28 cellular contexts compared by ENCODE assay signal in genomic region chr12:95465275-95465674, GRCh38. TPM values are rescaled to one million over a fixed set of nuclear protein-coding genes. Genes with fewer than 3 reads are reported as not detected.
A peak's percentile ranks its signal among the peaks of the same experiment; 100 is the strongest.
DNase-seq lines count a peak whose midpoint lies in the region; ATAC-seq, FAIRE-seq and TF ChIP-seq lines count a peak whose summit lies in the region.
"Had no signal": no experiment of that assay in that cellular context is flagged by ENCODE, and none has a peak within 500 bp of the region (broad histone marks: within the 10 kb centered on the region; RNA-seq: fewer than 3 reads in every experiment).

No MANE protein-coding gene starts in this region.

- H3K27me3 ChIP-seq in liver (ENCODE audit: control insufficient read depth in 4 of 4, insufficient read depth in 4 of 4, low read length in 3 of 4) = no peaks in the 10 kb centered on the region
- H3K27me3 ChIP-seq in HepG2 (ENCODE audit: control insufficient read depth in 1 of 2, insufficient read depth in 2 of 2, low read length in 2 of 2) = no peaks in the 10 kb centered on the region; a peak in 1 of 5 replicates
- no peaks in the 10 kb centered on the region for H3K27me3 ChIP-seq in endodermal cell (ENCODE audit: control insufficient read depth, insufficient read depth, low read length, poor library complexity, severe bottlenecking)
- H3K27me3 ChIP-seq: BE2C, BLaER1 had no signal

- WGBS in liver = 15% methylated on average over 2 of the region's 2 CpGs
- 7% methylated on average over 2 of the region's 2 CpGs for WGBS in HepG2 (ENCODE audit: low lambda C conversion rate)
- WGBS in endodermal cell (ENCODE audit: insufficient coverage in 1 of 2, insufficient read length in 1 of 2), 2 experiments = 100% methylated on average over 1 to 2 of the region's 2 CpGs

- ATAC-seq in HepG2 (no peak), left lobe of liver (peak; percentile 69)
- ATAC-seq in activated naive CD8-positive, alpha-beta T cell treated with anti-CD3 and anti-CD28 coated beads, Interleukin-2, amount 50 U/mL, for 24 hours = no peak
- ATAC-seq: GM12878 had no signal

- no peak overlapping the region for H2AFZ ChIP-seq in HepG2 (ENCODE audit: low read length)

- no peak overlapping the region for H3K4me3 ChIP-seq in liver (ENCODE audit: low read depth in 1 of 3, low read length in 3 of 3)
- H3K4me3 ChIP-seq in HepG2 (replicated peaks in 1 of 3; ENCODE audit: insufficient read depth in 1 of 3, low read depth in 2 of 3, low read length in 3 of 3) = no peak overlapping the region
- no peak overlapping the region for H3K4me3 ChIP-seq in endodermal cell (ENCODE audit: low read length)
- H3K4me3 ChIP-seq: BLaER1, GM12878 had no signal

- no TSS peak for BruUV-seq in HepG2 (replicated peaks; lab: Mats Ljungman, UMichigan)

- no peak for TF ChIP-seq POLR2A in HepG2 (IDR thresholded peaks at IDR 0.05; ENCODE audit: insufficient read depth in 1 of 2, low read depth in 2 of 2, low read length in 2 of 2)

- DNase-seq in HepG2 (ENCODE audit: low spot score) (no peak), endodermal cell (peak; percentile 5), left lobe of liver (ENCODE audit: low spot score) (no peak), NCI-H128 (lab: John Stamatoyannopoulos, UW; ENCODE audit: unreplicated experiment) (no peak)
- no peak for DNase-seq in activated naive CD4-positive, alpha-beta T cell treated with anti-CD3 and anti-CD28 coated beads, Interleukin-2, amount 10 ng/mL, durations not matched to agents 7 days and 5 days
- no peak for DNase-seq in activated naive CD8-positive, alpha-beta T cell treated with anti-CD3 and anti-CD28 coated beads, Interleukin-2, amount 50 U/mL, for 24 hours
- DNase-seq: 8988T; ACHN; BE2C; C1 segment of cervical spinal cord; CD4-positive, alpha-beta memory T cell; CD4-positive, CD25-positive, alpha-beta regulatory T cell; CD8-positive, alpha-beta memory T cell; COR-L47; DMS 273 treated with DMSO at 0.1 percent for 48 hours; DMS153; DMS79; DND-41; EL; GDM1 had no signal

- no peaks in the 10 kb centered on the region for H3K36me3 ChIP-seq in liver (ENCODE audit: control insufficient read depth in 4 of 4, insufficient read depth in 3 of 4, low read depth in 1 of 4, low read length in 3 of 4)
- H3K36me3 ChIP-seq in HepG2 (replicated peaks in 1 of 2; ENCODE audit: control insufficient read depth in 1 of 2, insufficient read depth in 2 of 2, low read length in 2 of 2) = no peaks in the 10 kb centered on the region
- H3K36me3 ChIP-seq in endodermal cell (ENCODE audit: control insufficient read depth, insufficient read depth, low read length) = no peaks in the 10 kb centered on the region
- H3K36me3 ChIP-seq: BE2C, BLaER1 had no signal

- intact Hi-C loops in HepG2 (cut with micrococcal nuclease; ENCODE audit: unreplicated experiment) = no loop called here

- POLR2A ChIA-PET in HepG2 (lab: Yijun Ruan, JAX) = interaction anchor here (1.8 kb wide), 1 partner anchor 8 kb away, joined by 11 read pairs; the partner anchor contains the start of gene METAP2

- TF ChIP-seq CTCF in liver (IDR thresholded peaks at IDR 0.05; ENCODE audit: low read depth, low read length, missing input control) = no peak
- TF ChIP-seq CTCF in HepG2 (CRISPR knock-in tag; IDR thresholded peaks at IDR 0.05) = no peak
- TF ChIP-seq CTCF in endodermal cell (conservative IDR thresholded peaks at IDR 0.05) = no peak

- no peaks in the 10 kb centered on the region for H3K36me3 Mint-ChIP-seq in endodermal cell (ENCODE audit: low read depth)
- H3K36me3 Mint-ChIP-seq in activated naive CD4-positive, alpha-beta T cell treated with anti-CD3 and anti-CD28 coated beads, Interleukin-2, amount 10 ng/mL, durations not matched to agents 7 days and 5 days = no peaks in the 10 kb centered on the region
- H3K36me3 Mint-ChIP-seq in activated naive CD8-positive, alpha-beta T cell treated with anti-CD3 and anti-CD28 coated beads, Interleukin-2, amount 50 U/mL, for 24 hours (ENCODE audit: low read depth) = no peaks in the 10 kb centered on the region
- H3K36me3 Mint-ChIP-seq: CD14-positive monocyte; CD4-positive, alpha-beta memory T cell; CD4-positive, CD25-positive, alpha-beta regulatory T cell; CD8-positive, alpha-beta memory T cell had no signal

- no peaks in the 10 kb centered on the region for H3K27me3 Mint-ChIP-seq in endodermal cell (ENCODE audit: insufficient read depth)
- no peaks in the 10 kb centered on the region for H3K27me3 Mint-ChIP-seq in activated naive CD4-positive, alpha-beta T cell treated with anti-CD3 and anti-CD28 coated beads, Interleukin-2, amount 10 ng/mL, durations not matched to agents 7 days and 5 days
- peaks cover 2% of the 10 kb centered on the region for H3K27me3 Mint-ChIP-seq in activated naive CD8-positive, alpha-beta T cell treated with anti-CD3 and anti-CD28 coated beads, Interleukin-2, amount 50 U/mL, for 24 hours
- H3K27me3 Mint-ChIP-seq: CD4-positive, alpha-beta memory T cell had no signal

- H3K9ac ChIP-seq in liver (ENCODE audit: low read depth in 1 of 2, low read length in 2 of 2) = no peak overlapping the region
- no peak overlapping the region for H3K9ac ChIP-seq in HepG2 (ENCODE audit: insufficient read depth, low read depth, low read length)
- no peak overlapping the region for H3K9ac ChIP-seq in endodermal cell (ENCODE audit: extremely low read depth, low read length, poor library complexity, severe bottlenecking)
- H3K9ac ChIP-seq: BLaER1 had no signal

- no peaks in the 10 kb centered on the region for H3K9me3 Mint-ChIP-seq in endodermal cell
- H3K9me3 Mint-ChIP-seq in activated naive CD4-positive, alpha-beta T cell treated with anti-CD3 and anti-CD28 coated beads, Interleukin-2, amount 10 ng/mL, durations not matched to agents 7 days and 5 days = no peaks in the 10 kb centered on the region
- H3K9me3 Mint-ChIP-seq in activated naive CD8-positive, alpha-beta T cell treated with anti-CD3 and anti-CD28 coated beads, Interleukin-2, amount 50 U/mL, for 24 hours = no peaks in the 10 kb centered on the region
- H3K9me3 Mint-ChIP-seq: CD14-positive monocyte; CD4-positive, alpha-beta memory T cell; CD8-positive, alpha-beta memory T cell had no signal

- TF ChIP-seq RAD21 in liver (IDR thresholded peaks at IDR 0.05) (peak; percentile 12 to 24), HepG2 (CRISPR knock-in tag; IDR thresholded peaks at IDR 0.05) (no peak)

- CTCF ChIA-PET in HepG2 (lab: Yijun Ruan, JAX; ENCODE audit: low intra/inter-chr PET ratio, low total read pairs) = no interaction called here
- CTCF ChIA-PET in activated naive CD4-positive, alpha-beta T cell treated with anti-CD3 and anti-CD28 coated beads, Interleukin-2, amount 10 ng/mL, durations not matched to agents 7 days and 5 days (lab: Charles Lee) = no interaction called here

- H3K79me2 ChIP-seq in HepG2 (ENCODE audit: insufficient read depth, low read length) = no peaks in the 10 kb centered on the region

- no peak overlapping the region for H3K4me3 Mint-ChIP-seq in endodermal cell
- H3K4me3 Mint-ChIP-seq in activated naive CD4-positive, alpha-beta T cell treated with anti-CD3 and anti-CD28 coated beads, Interleukin-2, amount 10 ng/mL, durations not matched to agents 7 days and 5 days = no peak overlapping the region
- no peak overlapping the region for H3K4me3 Mint-ChIP-seq in activated naive CD8-positive, alpha-beta T cell treated with anti-CD3 and anti-CD28 coated beads, Interleukin-2, amount 50 U/mL, for 24 hours
- H3K4me3 Mint-ChIP-seq: CD14-positive monocyte; CD4-positive, alpha-beta memory T cell; CD4-positive, CD25-positive, alpha-beta regulatory T cell had no signal

- H3K27ac ChIP-seq in liver (ENCODE audit: low read depth in 1 of 2, low read length in 2 of 2) (no peak overlapping the region), HepG2 (ENCODE audit: extremely low read length, insufficient read depth, low read length) (no peak overlapping the region), endodermal cell (ENCODE audit: low read depth, low read length) (no peak overlapping the region)
- H3K27ac ChIP-seq: BLaER1 had no signal

- in situ Hi-C loops in HepG2 (cut with HindIII; ENCODE audit: extremely low pct_ligation_motif_present, low pct_unique_long_range_greater_than_20kb) = no loop called here

- H3K4me1 Mint-ChIP-seq in endodermal cell = no peaks in the 10 kb centered on the region
- H3K4me1 Mint-ChIP-seq in activated naive CD4-positive, alpha-beta T cell treated with anti-CD3 and anti-CD28 coated beads, Interleukin-2, amount 10 ng/mL, durations not matched to agents 7 days and 5 days = no peaks in the 10 kb centered on the region
- H3K4me1 Mint-ChIP-seq in activated naive CD8-positive, alpha-beta T cell treated with anti-CD3 and anti-CD28 coated beads, Interleukin-2, amount 50 U/mL, for 24 hours = no peaks in the 10 kb centered on the region
- H3K4me1 Mint-ChIP-seq: CD14-positive monocyte; CD4-positive, alpha-beta memory T cell; CD4-positive, CD25-positive, alpha-beta regulatory T cell; CD8-positive, alpha-beta memory T cell had no signal

- TF ChIP-seq EP300 in HepG2 (IDR thresholded peaks at IDR 0.05; ENCODE audit: low read depth in 2 of 2, low read length in 2 of 2) (no peak), HepG2 (CRISPR knock-in tag; IDR thresholded peaks at IDR 0.05; ENCODE audit: borderline replicate concordance) (no peak)

- no peak overlapping the region for H3K4me2 ChIP-seq in HepG2 (ENCODE audit: low read depth, low read length)
- H3K4me2 ChIP-seq: BLaER1 had no signal

- FAIRE-seq in HepG2 (lab: Jason Lieb, UNC) = no peak
- FAIRE-seq: A204.1, GM12878, GM12892, GM18507, GM19239 had no signal

- no peak overlapping the region for H3K27ac Mint-ChIP-seq in endodermal cell
- H3K27ac Mint-ChIP-seq in activated naive CD4-positive, alpha-beta T cell treated with anti-CD3 and anti-CD28 coated beads, Interleukin-2, amount 10 ng/mL, durations not matched to agents 7 days and 5 days = no peak overlapping the region
- H3K27ac Mint-ChIP-seq in activated naive CD8-positive, alpha-beta T cell treated with anti-CD3 and anti-CD28 coated beads, Interleukin-2, amount 50 U/mL, for 24 hours = no peak overlapping the region
- H3K27ac Mint-ChIP-seq: CD4-positive, alpha-beta memory T cell; CD4-positive, CD25-positive, alpha-beta regulatory T cell; CD8-positive, alpha-beta memory T cell had no signal

- H4K20me1 ChIP-seq in HepG2 (ENCODE audit: insufficient read depth, low read length) = no peaks in the 10 kb centered on the region
- H4K20me1 ChIP-seq: BLaER1 had no signal

- H3K4me1 ChIP-seq in liver (ENCODE audit: control insufficient read depth in 4 of 4, insufficient read depth in 4 of 4, low read length in 3 of 4) (peaks cover 6 to 18% (median 14%) of the 10 kb centered on the region in 4 donors), HepG2 (ENCODE audit: insufficient read depth, low read length) (peaks cover 12% of the 10 kb centered on the region), endodermal cell (ENCODE audit: control insufficient read depth, insufficient read depth, low read length) (no peaks in the 10 kb centered on the region)
- H3K4me1 ChIP-seq: BE2C, BLaER1 had no signal

- H3K9me3 ChIP-seq in liver (ENCODE audit: control insufficient read depth in 4 of 4, low read length in 3 of 4) = no peaks in the 10 kb centered on the region
- no peaks in the 10 kb centered on the region for H3K9me3 ChIP-seq in HepG2 (ENCODE audit: low read length)
- no peaks in the 10 kb centered on the region for H3K9me3 ChIP-seq in endodermal cell (ENCODE audit: control insufficient read depth, low read length)
- H3K9me3 ChIP-seq: BE2C, BLaER1 had no signal

RNA-seq across cellular contexts. Expression of gene METAP2, which starts 8.7 kb away (rescaled TPM):
- total RNA-seq in liver (10 to 100 TPM; 37.9 to 45.7 TPM), HepG2 (2016; rRNA removed; fragmentation: Illumina TruSeq; extraction: Trizol) (131 and 204 TPM in 2 replicates), endodermal cell (100 to 1,000 TPM; 137 to 152 TPM), left lobe of liver (22.0 TPM)
- polyA plus RNA-seq in liver (10 to 100 TPM; 31.2 to 33.4 TPM), HepG2 (2011; rRNA removed) (45.5 and 67.8 TPM in 2 replicates)
- 21.4 and 23.9 TPM in 2 replicates for total RNA-seq in HepG2 (2016; cell fraction: cytosol; rRNA removed; fragmentation: Illumina TruSeq; extraction: Trizol; ENCODE audit: low read depth)
- total RNA-seq in HepG2 (2016; cell fraction: insoluble cytoplasmic fraction; rRNA removed; fragmentation: Illumina TruSeq; extraction: Trizol) = 131 and 201 TPM in 2 replicates
- 42.6 and 52.7 TPM in 2 replicates for total RNA-seq in HepG2 (2016; cell fraction: membrane; rRNA removed; fragmentation: Illumina TruSeq; extraction: Trizol)
- total RNA-seq in HepG2 (2016; cell fraction: nucleus; rRNA removed; fragmentation: Illumina TruSeq; extraction: Trizol) = 62.6 and 66.2 TPM in 2 replicates
- polyA plus RNA-seq in HepG2 (2011; cell fraction: cytosol; rRNA removed) = 28.2 and 39.5 TPM in 2 replicates
- polyA plus RNA-seq in HepG2 (2011; cell fraction: nucleus; rRNA removed) = 12.7 and 22.3 TPM in 2 replicates
- polyA plus RNA-seq in HepG2 (2012) = 87.5 and 112 TPM in 2 replicates
- 13.5 and 16.5 TPM in 2 replicates for polyA plus RNA-seq in HepG2 (2016; cell fraction: cytosol; fragmentation: Illumina TruSeq; extraction: Trizol; ENCODE audit: low read depth)
- 213 and 228 TPM in 2 replicates for polyA plus RNA-seq in HepG2 (2016; cell fraction: insoluble cytoplasmic fraction; fragmentation: Illumina TruSeq; extraction: Trizol; ENCODE audit: low read depth)
- polyA plus RNA-seq in HepG2 (2016; cell fraction: membrane; fragmentation: Illumina TruSeq; extraction: Trizol; ENCODE audit: low read depth) = 32.1 and 38.2 TPM in 2 replicates
- polyA plus RNA-seq in HepG2 (2016; cell fraction: nucleus; fragmentation: Illumina TruSeq; extraction: Trizol; ENCODE audit: insufficient read depth, low read depth) = 73.0 and 79.4 TPM in 2 replicates
- 12.0 and 19.3 TPM in 2 replicates for polyA minus RNA-seq in HepG2 (2011; rRNA and poly(A)+ RNA removed; ENCODE audit: low replicate concordance)
- polyA minus RNA-seq in HepG2 (2011; cell fraction: cytosol; rRNA and poly(A)+ RNA removed) = 28.9 and 29.6 TPM in 2 replicates
- polyA minus RNA-seq in HepG2 (2011; cell fraction: nucleus; rRNA and poly(A)+ RNA removed) = 89.4 and 91.0 TPM in 2 replicates
- polyA plus RNA-seq in endodermal cell (2013, experiment 1 of 2) = 121 TPM
- polyA plus RNA-seq in endodermal cell (2013, experiment 2 of 2) = 133 TPM
